Comparison of ENCODE assay signal across 11 cellular contexts in the genomic region with DNA sequence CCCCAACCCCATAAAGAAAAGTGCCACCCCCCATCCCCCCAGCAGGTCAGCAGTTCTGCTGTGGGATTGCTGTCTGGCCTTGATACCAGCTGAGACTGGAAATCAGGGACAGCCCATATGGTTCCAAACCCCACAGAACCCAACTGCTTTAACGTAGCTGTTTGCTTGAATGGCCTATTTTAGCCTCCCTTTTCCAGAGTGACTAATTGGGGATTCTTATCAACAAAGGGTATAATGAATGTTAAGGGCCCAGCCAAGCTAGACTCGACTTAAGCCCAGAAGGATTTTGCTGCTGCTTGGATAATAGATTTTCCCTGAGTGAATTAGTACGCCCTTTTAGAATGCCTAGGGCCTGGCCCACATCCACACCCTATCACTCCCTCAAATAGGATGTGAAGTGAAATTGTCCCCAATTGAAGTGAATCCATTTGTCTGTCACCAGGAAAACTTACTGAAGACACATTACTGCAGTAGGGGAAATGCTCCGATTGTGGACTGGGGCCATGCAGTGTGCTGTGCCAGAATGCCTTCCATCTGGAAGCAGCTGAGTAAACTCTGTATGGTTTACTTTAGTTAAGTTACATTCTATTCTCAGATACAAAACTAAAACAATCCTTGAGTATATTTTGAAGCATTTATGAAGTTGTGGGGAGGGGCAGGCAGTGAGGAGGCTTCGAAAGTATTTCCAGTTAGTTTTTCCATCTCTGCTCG.
DNase-seq lines count a peak whose midpoint lies in the region; ATAC-seq, FAIRE-seq and TF ChIP-seq lines count a peak whose summit lies in the region.
"Had no signal": no experiment of that assay in that cellular context is flagged by ENCODE, and none has a peak within 500 bp of the region (broad histone marks: within the 10 kb centered on the region; RNA-seq: fewer than 3 reads in every experiment).

No MANE protein-coding gene starts in this region.

- no peaks in the 10 kb centered on the region for H4K20me1 ChIP-seq in endothelial cell of umbilical vein (replicated peaks; ENCODE audit: control insufficient read depth, extremely low read depth, insufficient read depth, low read length)

- ATAC-seq in Panc1 (no peak), mucosa of descending colon (peak; percentile 66), HG03571 (IDR thresholded peaks at IDR 0.05; ENCODE audit: unreplicated experiment) (no peak)
- no peak for ATAC-seq in naive thymus-derived CD8-positive, alpha-beta T cell
- ATAC-seq: activated CD8-positive, alpha-beta memory T cell treated with anti-CD3 and anti-CD28 coated beads, Interleukin-2, amount 10 ng/mL, durations not matched to agents 7 days and 5 days had no signal

- H3K79me2 ChIP-seq in endothelial cell of umbilical vein (ENCODE audit: control insufficient read depth, insufficient read depth, low read length), result no peaks in the 10 kb centered on the region

- DNase-seq in Panc1 (ENCODE audit: low read depth, low spot score), result no peak
- DNase-seq in endothelial cell of umbilical vein (ENCODE audit: low read depth, low spot score), result peak; percentile 97
- DNase-seq in mucosa of descending colon, result peak in 1 of 3 donors; percentile 46
- peak; percentile 46 to 80 for DNase-seq in tibial artery
- no peak for DNase-seq in naive thymus-derived CD8-positive, alpha-beta T cell
- DNase-seq in NCI-H524 (lab: John Stamatoyannopoulos, UW), result no peak
- DNase-seq: activated CD8-positive, alpha-beta memory T cell treated with anti-CD3 and anti-CD28 coated beads, Interleukin-2, amount 10 ng/mL, durations not matched to agents 7 days and 5 days; effector CD4-positive, alpha-beta T cell; NCI-H2227 treated with DMSO at 0.1 percent for 48 hours had no signal

- no peaks in the 10 kb centered on the region for H3K9me1 ChIP-seq in endothelial cell of umbilical vein (replicated peaks; ENCODE audit: control insufficient read depth, extremely low read depth, insufficient read depth, low read length)

- POLR2A ChIA-PET in Panc1 (lab: Charles Lee) (no interaction called here), endothelial cell of umbilical vein (lab: Charles Lee) (interaction anchor here (1.1 kb wide), 1 partner anchor 26 kb away, joined by 14 read pairs; no protein-coding TSS in a partner anchor)
- POLR2A ChIA-PET in naive thymus-derived CD8-positive, alpha-beta T cell (lab: Charles Lee), result interaction anchor here (1.1 to 15.8 kb wide), 3 partner anchors 8 to 15 kb away, joined by 3 to 211 read pairs (median 5); no protein-coding TSS in a partner anchor

- H3K4me2 ChIP-seq in endothelial cell of umbilical vein (ENCODE audit: insufficient read depth, low read length), result peak overlapping the region; percentile 10

- no peak for TF ChIP-seq CTCF in Panc1 (IDR thresholded peaks at IDR 0.05)
- TF ChIP-seq CTCF in endothelial cell of umbilical vein (IDR thresholded peaks at IDR 0.05; ENCODE audit: extremely low read depth in 1 of 2, insufficient read depth in 1 of 2, low read depth in 1 of 2, low read length in 2 of 2), result no peak
- no peak for TF ChIP-seq CTCF in mucosa of descending colon (IDR thresholded peaks at IDR 0.05)
- no peak for TF ChIP-seq CTCF in tibial artery (IDR thresholded peaks at IDR 0.05)

- no peak overlapping the region for H3K4me3 Mint-ChIP-seq in naive thymus-derived CD8-positive, alpha-beta T cell
- H3K4me3 Mint-ChIP-seq: activated CD8-positive, alpha-beta memory T cell treated with anti-CD3 and anti-CD28 coated beads, Interleukin-2, amount 10 ng/mL, durations not matched to agents 7 days and 5 days had no signal

- BruUV-seq in Panc1 (replicated peaks; lab: Mats Ljungman, UMichigan), result no TSS peak
- no TSS peak for BruUV-seq in endothelial cell of umbilical vein (replicated peaks; lab: Mats Ljungman, UMichigan)

- H3K36me3 Mint-ChIP-seq in naive thymus-derived CD8-positive, alpha-beta T cell, result peaks cover 8 to 61% (median 51%) of the 10 kb centered on the region in 3 donors

- H3K27me3 ChIP-seq in Panc1 (ENCODE audit: control insufficient read depth, insufficient read depth, low read length) (no peaks in the 10 kb centered on the region), endothelial cell of umbilical vein (ENCODE audit: control insufficient read depth in 2 of 2, insufficient read depth in 2 of 2, low read length in 2 of 2) (no peaks in the 10 kb centered on the region), tibial artery (no peaks in the 10 kb centered on the region)

- no peak overlapping the region for H2AFZ ChIP-seq in endothelial cell of umbilical vein (ENCODE audit: low read depth, low read length)

- peak overlapping the region in 2 of 10 donors; percentile 69 to 72 for H3K27ac Mint-ChIP-seq in naive thymus-derived CD8-positive, alpha-beta T cell
- H3K27ac Mint-ChIP-seq: activated CD8-positive, alpha-beta memory T cell treated with anti-CD3 and anti-CD28 coated beads, Interleukin-2, amount 10 ng/mL, durations not matched to agents 7 days and 5 days had no signal

- dilution Hi-C loops in endothelial cell of umbilical vein (cut with MboI; ENCODE audit: extremely low pct_ligation_motif_present, low sequenced_read_pairs), result no loop called here

- H3K4me1 ChIP-seq in Panc1 (ENCODE audit: control insufficient read depth, insufficient read depth, low read length) (peaks cover 14% of the 10 kb centered on the region), endothelial cell of umbilical vein (ENCODE audit: control insufficient read depth, extremely low read depth, insufficient read depth, low read length) (peaks cover 36% of the 10 kb centered on the region), mucosa of descending colon (ENCODE audit: low read depth) (no peaks in the 10 kb centered on the region), tibial artery (peaks cover 1 to 90% (median 75%) of the 10 kb centered on the region in 4 donors)

- no peaks in the 10 kb centered on the region for H3K9me3 Mint-ChIP-seq in naive thymus-derived CD8-positive, alpha-beta T cell

- no peaks in the 10 kb centered on the region for H3K27me3 Mint-ChIP-seq in naive thymus-derived CD8-positive, alpha-beta T cell
- H3K27me3 Mint-ChIP-seq: activated CD8-positive, alpha-beta memory T cell treated with anti-CD3 and anti-CD28 coated beads, Interleukin-2, amount 10 ng/mL, durations not matched to agents 7 days and 5 days had no signal

- peaks cover 13 to 45% (median 38%) of the 10 kb centered on the region in 4 donors for H3K4me1 Mint-ChIP-seq in naive thymus-derived CD8-positive, alpha-beta T cell

- no peaks in the 10 kb centered on the region for H3K36me3 ChIP-seq in Panc1 (ENCODE audit: control insufficient read depth, insufficient read depth, low read length)
- H3K36me3 ChIP-seq in endothelial cell of umbilical vein (ENCODE audit: control insufficient read depth in 2 of 2, extremely low read depth in 1 of 2, insufficient read depth in 2 of 2, low read length in 2 of 2), result no peaks in the 10 kb centered on the region
- H3K36me3 ChIP-seq in mucosa of descending colon (ENCODE audit: low read depth), result peaks cover 5% of the 10 kb centered on the region
- H3K36me3 ChIP-seq in tibial artery, result peaks cover 0 to 2% (median 0%) of the 10 kb centered on the region in 3 donors

- intact Hi-C loops in Panc1 (cut with micrococcal nuclease; ENCODE audit: unreplicated experiment), result no loop called here
- intact Hi-C loops in endothelial cell of umbilical vein (cut with micrococcal nuclease), result loop anchor here (1.0 kb wide), 2 partner anchors 8 to 17 kb away; no protein-coding TSS in a partner anchor
- intact Hi-C loops in mucosa of descending colon (cut with DNase I, micrococcal nuclease), result no loop called here
- intact Hi-C loops in tibial artery (cut with DNase I; ENCODE audit: low total_unique reads), result no loop called here

- H3K9me3 ChIP-seq in Panc1 (ENCODE audit: control insufficient read depth, insufficient read depth, low read depth, low read length) (no peaks in the 10 kb centered on the region), endothelial cell of umbilical vein (replicated peaks; ENCODE audit: control insufficient read depth, insufficient read depth, low read length) (no peaks in the 10 kb centered on the region), mucosa of descending colon (no peaks in the 10 kb centered on the region), tibial artery (no peaks in the 10 kb centered on the region)

- CTCF ChIA-PET in Panc1 (lab: Charles Lee), result no interaction called here
- CTCF ChIA-PET in endothelial cell of umbilical vein (lab: Charles Lee), result interaction anchor here (0.7 to 2.5 kb wide), 8 partner anchors 10 to 198 kb away, joined by 3 to 7 read pairs (median 4); no protein-coding TSS in a partner anchor

- peak overlapping the region; percentile 33 for H3K9ac ChIP-seq in endothelial cell of umbilical vein (replicated peaks; ENCODE audit: extremely low read depth, insufficient read depth, low read length)

- peak; percentile 83 for FAIRE-seq in endothelial cell of umbilical vein (lab: Jason Lieb, UNC)
- FAIRE-seq: islet of Langerhans had no signal

- no peak for TF ChIP-seq POLR2A in endothelial cell of umbilical vein (IDR thresholded peaks at IDR 0.05; ENCODE audit: low read depth, low read length)

- H3K27ac ChIP-seq in Panc1 (ENCODE audit: low read length) (peak overlapping the region; percentile 49), endothelial cell of umbilical vein (ENCODE audit: insufficient read depth, low read depth, low read length) (peak overlapping the region; percentile 64), tibial artery (peak overlapping the region; percentile 63 to 77)

- H3K4me3 ChIP-seq in Panc1 (ENCODE audit: low read depth in 2 of 2, low read length in 2 of 2) (no peak overlapping the region), endothelial cell of umbilical vein (replicated peaks in 1 of 3; ENCODE audit: insufficient read depth in 1 of 3, low read depth in 1 of 3, low read length in 3 of 3) (no peak overlapping the region), mucosa of descending colon (no peak overlapping the region), tibial artery (no peak overlapping the region)

- in situ Hi-C loops in Panc1 (cut with HindIII; ENCODE audit: low pct_unique_long_range_greater_than_20kb, low sequenced_read_pairs), result no loop called here

TF ChIP-seq in endothelial cell of umbilical vein, 7 proteins besides CTCF, POLR2A, EP300 and RAD21:
- TF ChIP-seq POLR2AphosphoS5 (IDR thresholded peaks at IDR 0.05; ENCODE audit: insufficient read depth, low read depth, low read length) (no peak), MYC (IDR thresholded peaks at IDR 0.05; ENCODE audit: low read depth, low read length) (no peak), MAX (IDR thresholded peaks at IDR 0.05; ENCODE audit: insufficient read depth, insufficient read length) (no peak), GATA2 (IDR thresholded peaks at IDR 0.05; ENCODE audit: insufficient read depth, insufficient read length, low read depth, low read length) (no peak), FOS (IDR thresholded peaks at IDR 0.05; ENCODE audit: borderline replicate concordance, insufficient read depth, low read length) (no peak), EZH2 (IDR thresholded peaks at IDR 0.05; ENCODE audit: borderline replicate concordance, low read depth, low read length, severe bottlenecking) (no peak)
TF ChIP-seq in endothelial cell of umbilical vein: peak in this region for 0.

Comparison
In these comparisons a context has a peak if more than half of its experiments do, and no peak if none do; other contexts are left out.
1. DNase-seq: peak in endothelial cell of umbilical vein (single experiment) and tibial artery (2 of 2); none in Panc1 (single experiment), naive thymus-derived CD8-positive, alpha-beta T cell (0 of 10) and NCI-H524 (0 of 2).
2. Peak in every context shown above with its lines, with median percentiles within 50 percentile points of each other: H3K27ac ChIP-seq.